In genomic region chr5:73480500-73480899, GRCh38 we compare ENCODE assay signal across 23 cellular contexts. TPM values are rescaled to one million over a fixed set of nuclear protein-coding genes. Genes with fewer than 3 reads are reported as not detected.
DNase-seq lines count a peak whose midpoint lies in the region; ATAC-seq, FAIRE-seq and TF ChIP-seq lines count a peak whose summit lies in the region.
"Had no signal": no experiment of that assay in that cellular context is flagged by ENCODE, and none has a peak within 500 bp of the region (broad histone marks: within the 10 kb centered on the region; RNA-seq: fewer than 3 reads in every experiment).

No MANE protein-coding gene starts in this region.

- TF ChIP-seq CTCF in HepG2 (CRISPR knock-in tag; IDR thresholded peaks at IDR 0.05), result no peak
- no peak for TF ChIP-seq CTCF in right lobe of liver (IDR thresholded peaks at IDR 0.05)
- TF ChIP-seq CTCF in OCI-LY3 (IDR thresholded peaks at IDR 0.05; ENCODE audit: low read depth, low read length), result no peak
- no peak for TF ChIP-seq CTCF in progenitor cell of endocrine pancreas (IDR thresholded peaks at IDR 0.05; ENCODE audit: unreplicated experiment)

- H4K20me1 ChIP-seq in HepG2 (ENCODE audit: insufficient read depth, low read length) (no peaks in the 10 kb centered on the region), OCI-LY3 (ENCODE audit: insufficient read depth, low read length) (no peaks in the 10 kb centered on the region)
- H4K20me1 ChIP-seq: BLaER1 treated with 17β-estradiol and CSF1 and Interleukin-3, amounts not matched to agents 10 nM and 100 nM had no signal

- H3K27me3 Mint-ChIP-seq in progenitor cell of endocrine pancreas, result peaks cover 2% of the 10 kb centered on the region

- H3K4me2 ChIP-seq in HepG2 (ENCODE audit: low read depth, low read length) (no peak overlapping the region), OCI-LY3 (ENCODE audit: low read length) (peak overlapping the region; percentile 36)
- H3K4me2 ChIP-seq: BLaER1 treated with 17β-estradiol and CSF1 and Interleukin-3, amounts not matched to agents 10 nM and 100 nM had no signal

- peak overlapping the region; percentile 33 for H3K27ac Mint-ChIP-seq in progenitor cell of endocrine pancreas
- H3K27ac Mint-ChIP-seq: CD4-positive, alpha-beta T cell; CD8-positive, alpha-beta memory T cell; HFFc6 had no signal

- H3K9me3 ChIP-seq in HepG2 (ENCODE audit: low read length) (no peaks in the 10 kb centered on the region), right lobe of liver (no peaks in the 10 kb centered on the region), OCI-LY3 (ENCODE audit: insufficient read depth, low read length) (no peaks in the 10 kb centered on the region)
- H3K9me3 ChIP-seq: BE2C; BLaER1 treated with 17β-estradiol and CSF1 and Interleukin-3, amounts not matched to agents 10 nM and 100 nM; HAP-1 had no signal

- H3K4me3 ChIP-seq in HepG2 (replicated peaks in 1 of 3; ENCODE audit: insufficient read depth in 1 of 3, low read depth in 2 of 3, low read length in 3 of 3) (no peak overlapping the region), right lobe of liver (no peak overlapping the region), OCI-LY3 (ENCODE audit: low read length) (no peak overlapping the region)
- H3K4me3 ChIP-seq: BLaER1 treated with 17β-estradiol and CSF1 and Interleukin-3, amounts not matched to agents 10 nM and 100 nM; HAP-1 had no signal

- H3K9ac ChIP-seq in HepG2 (ENCODE audit: insufficient read depth, low read depth, low read length) (no peak overlapping the region), OCI-LY3 (ENCODE audit: low read length) (no peak overlapping the region)
- H3K9ac ChIP-seq: BLaER1 treated with 17β-estradiol and CSF1 and Interleukin-3, amounts not matched to agents 10 nM and 100 nM had no signal

- no peak for FAIRE-seq in HepG2 (lab: Jason Lieb, UNC)
- FAIRE-seq: A204.1, GM12892, H54 had no signal

- POLR2A ChIA-PET in HepG2 (lab: Yijun Ruan, JAX), result no interaction called here

- H3K27ac ChIP-seq in HepG2 (ENCODE audit: extremely low read length, insufficient read depth, low read length) (no peak overlapping the region), right lobe of liver (no peak overlapping the region), OCI-LY3 (ENCODE audit: low read length) (no peak overlapping the region)
- H3K27ac ChIP-seq: 22Rv1; BLaER1 treated with 17β-estradiol and CSF1 and Interleukin-3, amounts not matched to agents 10 nM and 100 nM had no signal

- no peak overlapping the region for H3K4me3 Mint-ChIP-seq in progenitor cell of endocrine pancreas (ENCODE audit: low read depth)
- H3K4me3 Mint-ChIP-seq: CD14-positive monocyte; CD4-positive, alpha-beta T cell; CD8-positive, alpha-beta memory T cell; HFFc6 had no signal

- H2AFZ ChIP-seq in HepG2 (ENCODE audit: low read length), result no peak overlapping the region
- no peak overlapping the region for H2AFZ ChIP-seq in OCI-LY3 (ENCODE audit: low read depth, low read length)

- no peak for TF ChIP-seq RAD21 in HepG2 (CRISPR knock-in tag; IDR thresholded peaks at IDR 0.05)

- TF ChIP-seq POLR2A in HepG2 (IDR thresholded peaks at IDR 0.05; ENCODE audit: insufficient read depth in 1 of 2, low read depth in 2 of 2, low read length in 2 of 2) (no peak), right lobe of liver (IDR thresholded peaks at IDR 0.05) (no peak)

- no peaks in the 10 kb centered on the region for H3K9me3 Mint-ChIP-seq in progenitor cell of endocrine pancreas (ENCODE audit: low read depth)
- H3K9me3 Mint-ChIP-seq: CD4-positive, alpha-beta T cell; HFFc6 had no signal

- no TSS peak for BruUV-seq in HepG2 (replicated peaks; lab: Mats Ljungman, UMichigan)

- CTCF ChIA-PET in HepG2 (lab: Yijun Ruan, JAX; ENCODE audit: low intra/inter-chr PET ratio, low total read pairs), result no interaction called here

- DNase-seq in HepG2 (ENCODE audit: low spot score) (no peak), right lobe of liver (no peak), progenitor cell of endocrine pancreas (ENCODE audit: low spot score, unreplicated experiment) (no peak), dedifferentiated amniotic fluid mesenchymal stem cell (ENCODE audit: extremely low spot score) (no peak)
- DNase-seq: ACHN; AML-193; BE2C; CD4-positive, alpha-beta T cell; CD8-positive, alpha-beta memory T cell; DMS53; DMS79 treated with DMSO at 0.1 percent for 48 hours; GF-D8; GOT3; HFFc6 had no signal

- ATAC-seq in HepG2, result no peak
- no peak for ATAC-seq in right lobe of liver
- no peak for ATAC-seq in HG03196 (IDR thresholded peaks at IDR 0.05; ENCODE audit: unreplicated experiment)

- intact Hi-C loops in HepG2 (cut with micrococcal nuclease; ENCODE audit: unreplicated experiment), result no loop called here
- intact Hi-C loops in right lobe of liver (cut with DNase I), result no loop called here

- no peaks in the 10 kb centered on the region for H3K36me3 Mint-ChIP-seq in progenitor cell of endocrine pancreas (ENCODE audit: insufficient read depth)
- H3K36me3 Mint-ChIP-seq: CD14-positive monocyte; CD8-positive, alpha-beta memory T cell had no signal

- no peak for TF ChIP-seq EP300 in HepG2 (IDR thresholded peaks at IDR 0.05; ENCODE audit: low read depth in 2 of 2, low read length in 2 of 2)
- TF ChIP-seq EP300 in HepG2 (CRISPR knock-in tag; IDR thresholded peaks at IDR 0.05; ENCODE audit: borderline replicate concordance), result no peak

- in situ Hi-C loops in HepG2 (cut with HindIII; ENCODE audit: extremely low pct_ligation_motif_present, low pct_unique_long_range_greater_than_20kb), result no loop called here

- no peaks in the 10 kb centered on the region for H3K4me1 Mint-ChIP-seq in progenitor cell of endocrine pancreas (ENCODE audit: low read depth)
- H3K4me1 Mint-ChIP-seq: CD14-positive monocyte; CD8-positive, alpha-beta memory T cell had no signal

- H3K36me3 ChIP-seq in HepG2 (replicated peaks in 1 of 2; ENCODE audit: control insufficient read depth in 1 of 2, insufficient read depth in 2 of 2, low read length in 2 of 2), result no peaks in the 10 kb centered on the region
- no peaks in the 10 kb centered on the region for H3K36me3 ChIP-seq in right lobe of liver
- no peaks in the 10 kb centered on the region for H3K36me3 ChIP-seq in OCI-LY3 (replicated peaks; ENCODE audit: low read depth, low read length)
- H3K36me3 ChIP-seq: BE2C; BLaER1 treated with 17β-estradiol and CSF1 and Interleukin-3, amounts not matched to agents 10 nM and 100 nM; HAP-1 had no signal

- H3K27me3 ChIP-seq in HepG2 (ENCODE audit: control insufficient read depth in 1 of 2, insufficient read depth in 2 of 2, low read length in 2 of 2) (peaks cover 0 to 9% of the 10 kb centered on the region in 2 experiments; a peak in 1 of 5 replicates), right lobe of liver (no peaks in the 10 kb centered on the region), OCI-LY3 (ENCODE audit: low read depth, low read length) (no peaks in the 10 kb centered on the region)
- H3K27me3 ChIP-seq: BLaER1 treated with 17β-estradiol and CSF1 and Interleukin-3, amounts not matched to agents 10 nM and 100 nM had no signal

- 0% methylated on average over 1 of the region's 1 CpG for WGBS in HepG2 (ENCODE audit: low lambda C conversion rate)
- WGBS in right lobe of liver (ENCODE audit: insufficient coverage, low coverage, low lambda C conversion rate, missing lambda C conversion rate), result 47% methylated on average over 1 of the region's 1 CpG

- H3K79me2 ChIP-seq in HepG2 (ENCODE audit: insufficient read depth, low read length) (no peaks in the 10 kb centered on the region), OCI-LY3 (ENCODE audit: low read length) (no peaks in the 10 kb centered on the region)

- no peaks in the 10 kb centered on the region for H3K4me1 ChIP-seq in HepG2 (ENCODE audit: insufficient read depth, low read length)
- no peaks in the 10 kb centered on the region for H3K4me1 ChIP-seq in right lobe of liver
- H3K4me1 ChIP-seq in OCI-LY3 (ENCODE audit: low read length), result peaks cover 15% of the 10 kb centered on the region
- H3K4me1 ChIP-seq: BE2C; BLaER1 treated with 17β-estradiol and CSF1 and Interleukin-3, amounts not matched to agents 10 nM and 100 nM; HAP-1 had no signal

RNA-seq across cellular contexts. Expression of gene BTF3, which starts 17.7 kb away (rescaled TPM):
- total RNA-seq in HepG2 (2016; rRNA removed; fragmentation: Illumina TruSeq; extraction: Trizol), result 698 and 836 TPM in 2 replicates
- total RNA-seq in HepG2 (2016; cell fraction: cytosol; rRNA removed; fragmentation: Illumina TruSeq; extraction: Trizol; ENCODE audit: low read depth), result 507 and 559 TPM in 2 replicates
- 679 and 821 TPM in 2 replicates for total RNA-seq in HepG2 (2016; cell fraction: insoluble cytoplasmic fraction; rRNA removed; fragmentation: Illumina TruSeq; extraction: Trizol)
- total RNA-seq in HepG2 (2016; cell fraction: membrane; rRNA removed; fragmentation: Illumina TruSeq; extraction: Trizol), result 771 and 850 TPM in 2 replicates
- 289 and 303 TPM in 2 replicates for total RNA-seq in HepG2 (2016; cell fraction: nucleus; rRNA removed; fragmentation: Illumina TruSeq; extraction: Trizol)
- 471 and 557 TPM in 2 replicates for polyA plus RNA-seq in HepG2 (2011; rRNA removed)
- polyA plus RNA-seq in HepG2 (2011; cell fraction: cytosol; rRNA removed), result 298 and 449 TPM in 2 replicates
- 96.1 and 122 TPM in 2 replicates for polyA plus RNA-seq in HepG2 (2011; cell fraction: nucleus; rRNA removed)
- 940 and 1,043 TPM in 2 replicates for polyA plus RNA-seq in HepG2 (2012)
- polyA plus RNA-seq in HepG2 (2016; cell fraction: cytosol; fragmentation: Illumina TruSeq; extraction: Trizol; ENCODE audit: low read depth), result 922 and 1,006 TPM in 2 replicates
- polyA plus RNA-seq in HepG2 (2016; cell fraction: insoluble cytoplasmic fraction; fragmentation: Illumina TruSeq; extraction: Trizol; ENCODE audit: low read depth), result 1,304 and 1,359 TPM in 2 replicates
- 1,256 and 1,375 TPM in 2 replicates for polyA plus RNA-seq in HepG2 (2016; cell fraction: membrane; fragmentation: Illumina TruSeq; extraction: Trizol; ENCODE audit: low read depth)
- polyA plus RNA-seq in HepG2 (2016; cell fraction: nucleus; fragmentation: Illumina TruSeq; extraction: Trizol; ENCODE audit: insufficient read depth, low read depth), result 596 and 617 TPM in 2 replicates
- polyA minus RNA-seq in HepG2 (2011; rRNA and poly(A)+ RNA removed; ENCODE audit: low replicate concordance), result 152 and 382 TPM in 2 replicates
- 285 and 287 TPM in 2 replicates for polyA minus RNA-seq in HepG2 (2011; cell fraction: cytosol; rRNA and poly(A)+ RNA removed)
- 113 and 151 TPM in 2 replicates for polyA minus RNA-seq in HepG2 (2011; cell fraction: nucleus; rRNA and poly(A)+ RNA removed)
- total RNA-seq in right lobe of liver, result 100 to 1,000 TPM; 157 to 250 (median 198) TPM
- total RNA-seq in progenitor cell of endocrine pancreas, result 589 and 604 TPM in 2 replicates

RNA-seq across cellular contexts. Expression of gene FOXD1, which starts 31.9 kb away (rescaled TPM):
- total RNA-seq in HepG2 (2016; rRNA removed; fragmentation: Illumina TruSeq; extraction: Trizol), result 0.04 TPM in 1 of 2 replicates, not detected in the other
- not detected in 2 replicates for total RNA-seq in HepG2 (2016; cell fraction: cytosol; rRNA removed; fragmentation: Illumina TruSeq; extraction: Trizol; ENCODE audit: low read depth)
- total RNA-seq in HepG2 (2016; cell fraction: insoluble cytoplasmic fraction; rRNA removed; fragmentation: Illumina TruSeq; extraction: Trizol), result not detected in 2 replicates
- total RNA-seq in HepG2 (2016; cell fraction: membrane; rRNA removed; fragmentation: Illumina TruSeq; extraction: Trizol), result 0.06 TPM in 1 of 2 replicates, not detected in the other
- not detected in 2 replicates for total RNA-seq in HepG2 (2016; cell fraction: nucleus; rRNA removed; fragmentation: Illumina TruSeq; extraction: Trizol)
- polyA plus RNA-seq in HepG2 (2011; rRNA removed), result 0.04 and 0.05 TPM in 2 replicates
- polyA plus RNA-seq in HepG2 (2011; cell fraction: cytosol; rRNA removed), result 0.05 and 0.07 TPM in 2 replicates
- 0.06 TPM in 1 of 2 replicates, not detected in the other for polyA plus RNA-seq in HepG2 (2011; cell fraction: nucleus; rRNA removed)
- polyA plus RNA-seq in HepG2 (2012), result not detected in 2 replicates
- polyA plus RNA-seq in HepG2 (2016; cell fraction: cytosol; fragmentation: Illumina TruSeq; extraction: Trizol; ENCODE audit: low read depth), result not detected in 2 replicates
- polyA plus RNA-seq in HepG2 (2016; cell fraction: insoluble cytoplasmic fraction; fragmentation: Illumina TruSeq; extraction: Trizol; ENCODE audit: low read depth), result 0.13 TPM in 1 of 2 replicates, not detected in the other
- not detected in 2 replicates for polyA plus RNA-seq in HepG2 (2016; cell fraction: membrane; fragmentation: Illumina TruSeq; extraction: Trizol; ENCODE audit: low read depth)
- polyA plus RNA-seq in HepG2 (2016; cell fraction: nucleus; fragmentation: Illumina TruSeq; extraction: Trizol; ENCODE audit: insufficient read depth, low read depth), result not detected in 2 replicates
- 0.06 and 0.14 TPM in 2 replicates for polyA minus RNA-seq in HepG2 (2011; rRNA and poly(A)+ RNA removed; ENCODE audit: low replicate concordance)
- not detected in 2 replicates for polyA minus RNA-seq in HepG2 (2011; cell fraction: cytosol; rRNA and poly(A)+ RNA removed)
- not detected in 2 replicates for polyA minus RNA-seq in HepG2 (2011; cell fraction: nucleus; rRNA and poly(A)+ RNA removed)
- not detected for total RNA-seq in right lobe of liver
- 0.19 and 0.29 TPM in 2 replicates for total RNA-seq in progenitor cell of endocrine pancreas
- total RNA-seq: CD4-positive, alpha-beta T cell had no signal
- polyA plus RNA-seq: CD14-positive monocyte; CD8-positive, alpha-beta memory T cell had no signal
